ENCODE assay signal across 17 cellular contexts in genomic region chr4:93842512-93843252, GRCh38. TPM values are rescaled to one million over a fixed set of nuclear protein-coding genes. Genes with fewer than 3 reads are reported as not detected.
DNase-seq lines count a peak whose midpoint lies in the region; ATAC-seq, FAIRE-seq and TF ChIP-seq lines count a peak whose summit lies in the region.
"Had no signal": no experiment of that assay in that cellular context is flagged by ENCODE, and none has a peak within 500 bp of the region (broad histone marks: within the 10 kb centered on the region; RNA-seq: fewer than 3 reads in every experiment).

No MANE protein-coding gene starts in this region.

- SMC1A ChIA-PET in GM12878 (lab: Charles Lee; ENCODE audit: uncharacterized antibody, unreplicated experiment) = interaction anchor here (0.7 to 1.4 kb wide), 4 partner anchors 14 to 54 kb away, joined by 3 to 4 read pairs (median 3); no protein-coding TSS in a partner anchor

- 31% methylated on average over 2 of the region's 2 CpGs for WGBS in GM12878 (ENCODE audit: insufficient coverage, insufficient replicate concordance, low lambda C conversion rate, missing lambda C conversion rate)

- no peak overlapping the region for H3K9ac ChIP-seq in GM12878 (ENCODE audit: control insufficient read depth, insufficient read depth, low read length)

- intact Hi-C loops in GM12878 (cut with micrococcal nuclease; ENCODE audit: unreplicated experiment) = no loop called here
- intact Hi-C loops in activated CD4-positive, alpha-beta T cell treated with anti-CD3 and anti-CD28 coated beads, Interleukin-2, amount 10 ng/mL, durations not matched to agents 24 days and 14 days (cut with micrococcal nuclease) = no loop called here

- no peak overlapping the region for H3K27ac ChIP-seq in GM12878 (ENCODE audit: control insufficient read depth, insufficient read depth)
- no peak overlapping the region for H3K27ac ChIP-seq in caudate nucleus (ENCODE audit: low read depth, low read length)
- H3K27ac ChIP-seq: A549, psoas muscle had no signal

- TF ChIP-seq CTCF in GM12878 (IDR thresholded peaks at IDR 0.05 in 2 of 3, conservative IDR thresholded peaks at IDR 0.05 in 1 of 3; ENCODE audit: control insufficient read depth in 2 of 3, extremely low read depth in 1 of 3, insufficient read depth in 1 of 3, low read depth in 3 of 3, low read length in 3 of 3) = no peak

- H3K36me3 Mint-ChIP-seq in activated CD4-positive, alpha-beta T cell treated with anti-CD3 and anti-CD28 coated beads, Interleukin-2, amount 10 ng/mL, durations not matched to agents 24 days and 14 days (ENCODE audit: low read depth) = no peaks in the 10 kb centered on the region
- peaks cover 0 to 4% (median 0%) of the 10 kb centered on the region in 3 donors for H3K36me3 Mint-ChIP-seq in immature natural killer cell

- POLR2A ChIA-PET in GM12878 (lab: Charles Lee) = no interaction called here

- ATAC-seq in GM18498 (IDR thresholded peaks at IDR 0.05; ENCODE audit: unreplicated experiment) = peak; percentile 69
- peak; percentile 75 for ATAC-seq in GM21390 (IDR thresholded peaks at IDR 0.05; ENCODE audit: unreplicated experiment)
- peak; percentile 62 for ATAC-seq in HG03108 (IDR thresholded peaks at IDR 0.05; ENCODE audit: unreplicated experiment)
- ATAC-seq in GM12878 = peak; percentile 52
- ATAC-seq: A549, psoas muscle had no signal

- no peak overlapping the region for H2AFZ ChIP-seq in GM12878 (ENCODE audit: control insufficient read depth, low read depth, low read length)

- no peak for TF ChIP-seq EP300 in GM12878 (IDR thresholded peaks at IDR 0.05; ENCODE audit: borderline replicate concordance in 1 of 2, control insufficient read depth in 1 of 2, low read depth in 2 of 2, low read length in 2 of 2)

- no peaks in the 10 kb centered on the region for H4K20me1 ChIP-seq in GM12878 (ENCODE audit: control insufficient read depth, insufficient read depth)

- no peaks in the 10 kb centered on the region for H3K27me3 Mint-ChIP-seq in activated CD4-positive, alpha-beta T cell treated with anti-CD3 and anti-CD28 coated beads, Interleukin-2, amount 10 ng/mL, durations not matched to agents 24 days and 14 days
- no peaks in the 10 kb centered on the region for H3K27me3 Mint-ChIP-seq in immature natural killer cell (ENCODE audit: low read depth in 3 of 3)

- DNase-seq in GM12878 (ENCODE audit: low read depth, low spot score) (no peak), caudate nucleus (lab: John Stamatoyannopoulos, UW) (no peak), globus pallidus (ENCODE audit: low spot score) (no peak), immature natural killer cell (no peak)
- no peak for DNase-seq in activated CD4-positive, alpha-beta T cell treated with anti-CD3 and anti-CD28 coated beads, Interleukin-2, amount 10 ng/mL, durations not matched to agents 24 days and 14 days
- DNase-seq: activated gamma-delta T cell treated with Interleukin-2 at 50 U/mL for 16 hours; effector CD4-positive, alpha-beta T cell; foreskin fibroblast; NCI-H1694 treated with DMSO at 0.1 percent for 48 hours; psoas muscle; SHP77 had no signal

- H3K27ac Mint-ChIP-seq in activated CD4-positive, alpha-beta T cell treated with anti-CD3 and anti-CD28 coated beads, Interleukin-2, amount 10 ng/mL, durations not matched to agents 24 days and 14 days = no peak overlapping the region
- no peak overlapping the region for H3K27ac Mint-ChIP-seq in immature natural killer cell

- no peak overlapping the region for H3K4me2 ChIP-seq in GM12878 (ENCODE audit: control insufficient read depth, insufficient read depth)
- H3K4me2 ChIP-seq: A549 had no signal

- H3K9me3 Mint-ChIP-seq in activated CD4-positive, alpha-beta T cell treated with anti-CD3 and anti-CD28 coated beads, Interleukin-2, amount 10 ng/mL, durations not matched to agents 24 days and 14 days = no peaks in the 10 kb centered on the region
- H3K9me3 Mint-ChIP-seq in immature natural killer cell = peaks cover 5 to 23% (median 11%) of the 10 kb centered on the region in 6 donors

- RAD21 ChIA-PET in GM12878 (lab: Charles Lee; ENCODE audit: unreplicated experiment) = no interaction called here

- H3K4me1 Mint-ChIP-seq in activated CD4-positive, alpha-beta T cell treated with anti-CD3 and anti-CD28 coated beads, Interleukin-2, amount 10 ng/mL, durations not matched to agents 24 days and 14 days = no peaks in the 10 kb centered on the region
- no peaks in the 10 kb centered on the region for H3K4me1 Mint-ChIP-seq in immature natural killer cell

- H3K4me3 ChIP-seq in GM12878 = no peak overlapping the region
- H3K4me3 ChIP-seq: A549, psoas muscle had no signal

- no peaks in the 10 kb centered on the region for H3K79me2 ChIP-seq in GM12878 (ENCODE audit: control insufficient read depth, insufficient read depth, low read length)

- BruUV-seq in GM12878 (replicated peaks; lab: Mats Ljungman, UMichigan) = no TSS peak

- no peaks in the 10 kb centered on the region for H3K9me3 ChIP-seq in GM12878 (replicated peaks; ENCODE audit: control insufficient read depth, insufficient read depth, low read length)
- H3K9me3 ChIP-seq: A549, psoas muscle had no signal

- no peaks in the 10 kb centered on the region for H3K4me1 ChIP-seq in GM12878 (ENCODE audit: control insufficient read depth, insufficient read depth, low read length)
- H3K4me1 ChIP-seq: A549, psoas muscle had no signal

- no peak overlapping the region for H3K4me3 Mint-ChIP-seq in activated CD4-positive, alpha-beta T cell treated with anti-CD3 and anti-CD28 coated beads, Interleukin-2, amount 10 ng/mL, durations not matched to agents 24 days and 14 days
- H3K4me3 Mint-ChIP-seq in immature natural killer cell = no peak overlapping the region

- in situ Hi-C loops in GM12878 (cut with MboI) = no loop called here

- TF ChIP-seq RAD21 in GM12878 (IDR thresholded peaks at IDR 0.05; ENCODE audit: insufficient read depth, low read depth, low read length) = no peak

- FAIRE-seq in GM12878 (lab: Jason Lieb, UNC) = no peak
- FAIRE-seq: A549, TTC549, urothelium cell line had no signal

- no peaks in the 10 kb centered on the region; a peak in 1 of 4 replicates for H3K27me3 ChIP-seq in GM12878 (replicated peaks in 1 of 2; ENCODE audit: control insufficient read depth in 2 of 2, insufficient read depth in 2 of 2, low read length in 1 of 2)

- no peaks in the 10 kb centered on the region for H3K36me3 ChIP-seq in GM12878 (ENCODE audit: control insufficient read depth in 2 of 2, insufficient read depth in 2 of 2, low read length in 1 of 2)

- no peak for TF ChIP-seq POLR2A in GM12878 (IDR thresholded peaks at IDR 0.05; ENCODE audit: low read depth, low read length)

- CTCF ChIA-PET in GM12878 (lab: Yijun Ruan, JAX) = no interaction called here

TF ChIP-seq in GM12878, 131 proteins besides CTCF, POLR2A, EP300 and RAD21 (continues in another document):
- TF ChIP-seq NFYA (IDR thresholded peaks at IDR 0.05; ENCODE audit: borderline replicate concordance, low read depth, low read length) = no peak
- no peak for TF ChIP-seq CREB1 (IDR thresholded peaks at IDR 0.05; ENCODE audit: low read depth)
- no peak for TF ChIP-seq IKZF1 (conservative IDR thresholded peaks at IDR 0.05)
- no peak for TF ChIP-seq MEF2A (IDR thresholded peaks at IDR 0.05; ENCODE audit: insufficient read depth, low read depth, low read length)
- no peak for TF ChIP-seq NBN (IDR thresholded peaks at IDR 0.05)
- no peak for TF ChIP-seq ZSCAN29 (IDR thresholded peaks at IDR 0.05)
- TF ChIP-seq ATF2 (IDR thresholded peaks at IDR 0.05; ENCODE audit: low read length) = no peak
- no peak for TF ChIP-seq GATAD2B (conservative IDR thresholded peaks at IDR 0.05; ENCODE audit: low read depth)
- no peak for TF ChIP-seq STAT1 (conservative IDR thresholded peaks at IDR 0.05)

RNA-seq across cellular contexts. Expression of gene ATOH1, which starts 14.1 kb away (rescaled TPM):
- total RNA-seq in GM12878 (2013; cell fraction: nucleolus; rRNA removed) = not detected in 2 replicates
- total RNA-seq in GM12878 (2014; rRNA removed) (not detected in 2 replicates), GM12878 (2014; rRNA removed; fragmentation: Illumina TruSeq; extraction: Trizol) (not detected in 2 replicates), GM12878 (2021) (not detected in 2 replicates)
- polyA plus RNA-seq in GM12878 (2011; ENCODE audit: low read depth) = not detected
- polyA plus RNA-seq in GM12878 (2011; rRNA removed) (not detected in 2 replicates), GM12878 (2014; fragmentation: Illumina TruSeq; extraction: Trizol) (not detected in 2 replicates), GM12878 (2014; fragmentation: Nextera tagmentation; extraction: Ambion mirVana) (not detected), GM12878 (2014; rRNA removed) (not detected in 2 replicates), GM12878 (2016; fragmentation: Nextera tagmentation; extraction: Ambion mirVana) (not detected), immature natural killer cell (not detected)
- not detected in 2 replicates for polyA plus RNA-seq in GM12878 (2011; cell fraction: cytosol; rRNA removed)
- not detected in 2 replicates for polyA plus RNA-seq in GM12878 (2011; cell fraction: nucleus; rRNA removed)
- polyA plus RNA-seq in GM12878 (2012) = not detected in 2 replicates
- not detected in 2 replicates for polyA minus RNA-seq in GM12878 (2011; rRNA and poly(A)+ RNA removed)
- not detected in 2 replicates for polyA minus RNA-seq in GM12878 (2011; cell fraction: cytosol; rRNA and poly(A)+ RNA removed)
- not detected in 2 replicates for polyA minus RNA-seq in GM12878 (2011; cell fraction: nucleus; rRNA and poly(A)+ RNA removed)
- not detected in 2 replicates for total RNA-seq in activated CD4-positive, alpha-beta T cell treated with anti-CD3 and anti-CD28 coated beads, Interleukin-2, amount 10 ng/mL, durations not matched to agents 24 days and 14 days
- total RNA-seq: psoas muscle had no signal
- polyA plus RNA-seq: A549, psoas muscle had no signal
